8 cellular contexts compared by ENCODE assay signal in the genomic region with DNA sequence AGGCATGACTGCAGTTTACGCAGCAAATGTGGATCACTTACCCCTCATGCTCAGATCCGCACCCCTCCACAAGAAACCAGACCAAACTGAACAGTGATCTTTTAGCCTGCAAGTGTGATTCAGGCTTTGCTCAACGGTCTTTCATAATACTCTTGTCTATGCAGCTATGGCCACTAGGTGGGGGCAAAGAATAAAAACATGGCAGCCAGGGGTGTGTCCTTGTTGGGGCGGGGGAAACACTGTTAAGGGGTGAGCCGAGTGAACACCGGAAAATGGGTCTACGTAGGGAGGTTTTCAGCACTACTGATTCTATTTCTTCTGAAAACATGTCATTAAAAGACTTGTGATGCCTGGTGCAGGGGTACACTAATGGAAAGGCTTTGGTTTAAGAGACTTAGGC. TPM values are rescaled to one million over a fixed set of nuclear protein-coding genes. Genes with fewer than 3 reads are reported as not detected.
DNase-seq lines count a peak whose midpoint lies in the region; ATAC-seq, FAIRE-seq and TF ChIP-seq lines count a peak whose summit lies in the region.

No MANE protein-coding gene starts in this region.

- no peak overlapping the region for H3K56ac ChIP-seq in H1 (replicated peaks; ENCODE audit: insufficient read length, low read depth, low read length)

- no peak overlapping the region for H3K27ac ChIP-seq in H1 (ENCODE audit: low read depth, low read length)
- no peak overlapping the region for H3K27ac ChIP-seq in testis

- no peak overlapping the region for H2BK15ac ChIP-seq in H1 (ENCODE audit: low read length)

- peak; percentile 80 to 89 for TF ChIP-seq RAD21 in H1 (IDR thresholded peaks at IDR 0.05 in 1 of 2, conservative IDR thresholded peaks at IDR 0.05 in 1 of 2; ENCODE audit: low read depth in 2 of 2, low read length in 2 of 2)

- H2AFZ ChIP-seq in H1 (ENCODE audit: low read length), result peak overlapping the region; percentile 64; the same call in 1 of the 2 replicates

- peak; percentile 47 to 86 (median 75) for TF ChIP-seq CTCF in H1 (IDR thresholded peaks at IDR 0.05; ENCODE audit: control extremely low read depth in 1 of 3, insufficient read depth in 1 of 3, low read depth in 1 of 3, low read length in 3 of 3)
- TF ChIP-seq CTCF in testis (IDR thresholded peaks at IDR 0.05), result peak; percentile 19 to 45 (median 28)

- H2BK120ac ChIP-seq in H1 (replicated peaks; ENCODE audit: low read depth, low read length), result no peak overlapping the region

- no peaks in the 10 kb centered on the region for H3K79me2 ChIP-seq in H1 (ENCODE audit: control insufficient read depth in 1 of 2, insufficient read depth in 2 of 2, low read length in 2 of 2)

- H3K4me1 ChIP-seq in H1 (replicated peaks in 1 of 4; ENCODE audit: control insufficient read depth in 3 of 4, insufficient read depth in 4 of 4, low read length in 3 of 4) (peaks cover 0 to 7% (median 3%) of the 10 kb centered on the region in 4 experiments; a peak in 3 of 7 replicates), testis (no peaks in the 10 kb centered on the region)

- H3K4me2 ChIP-seq in H1 (ENCODE audit: insufficient read depth in 1 of 2, low read depth in 2 of 2, low read length in 2 of 2), result no peak overlapping the region

- no peak overlapping the region for H3K4ac ChIP-seq in H1 (replicated peaks; ENCODE audit: insufficient read length, low read depth, low read length)

- H3K27me3 ChIP-seq in H1 (replicated peaks in 1 of 4; ENCODE audit: control insufficient read depth in 3 of 4, extremely low read depth in 1 of 4, insufficient read depth in 3 of 4, low read length in 3 of 4), result no peaks in the 10 kb centered on the region
- no peaks in the 10 kb centered on the region for H3K27me3 ChIP-seq in testis

- H3K23me2 ChIP-seq in H1 (ENCODE audit: low read depth, low read length), result no peaks in the 10 kb centered on the region; the same call in none of the 2 replicates

- H3K18ac ChIP-seq in H1 (ENCODE audit: extremely low read depth, low read length), result no peak overlapping the region

- no peak overlapping the region for H3K14ac ChIP-seq in H1 (ENCODE audit: insufficient read length)

- DNase-seq in COR-L47 (lab: John Stamatoyannopoulos, UW) (peak; percentile 77), NCI-H2227 (lab: John Stamatoyannopoulos, UW; ENCODE audit: unreplicated experiment) (peak; percentile 81), H1 (ENCODE audit: low read depth in 1 of 2, low spot score in 2 of 2) (peak in 1 of 2 experiments; percentile 74), myocyte (ENCODE audit: low read depth) (peak; percentile 74), testis (peak; percentile 58)
- peak; percentile 16 to 17 for DNase-seq in activated CD4-positive, alpha-beta T cell treated with anti-CD3 and anti-CD28 coated beads, Interleukin-2, amount 50 U/mL, for 4 hours

- no peak overlapping the region for H4K91ac ChIP-seq in H1 (replicated peaks; ENCODE audit: insufficient read length, low read length)

- H2BK20ac ChIP-seq in H1 (ENCODE audit: low read length), result no peak overlapping the region

- no peaks in the 10 kb centered on the region for H3K79me1 ChIP-seq in H1 (ENCODE audit: low read depth, low read length)

- FAIRE-seq in H1 (lab: Jason Lieb, UNC), result peak; percentile 89

- no peaks in the 10 kb centered on the region for H4K20me1 ChIP-seq in H1 (replicated peaks in 1 of 2; ENCODE audit: control insufficient read depth in 1 of 2, insufficient read depth in 2 of 2, low read length in 2 of 2)

- peaks cover 4 to 8% of the 10 kb centered on the region in 2 experiments; a peak in 1 of 4 replicates for H3K9me3 ChIP-seq in H1 (ENCODE audit: insufficient read depth in 2 of 2, low read depth in 1 of 2, low read length in 1 of 2)
- H3K9me3 ChIP-seq in testis, result no peaks in the 10 kb centered on the region

- H4K8ac ChIP-seq in H1 (ENCODE audit: extremely low read depth, insufficient read depth, low read length), result no peak overlapping the region

- TF ChIP-seq POLR2A in H1 (IDR thresholded peaks at IDR 0.05; ENCODE audit: control extremely low read depth in 1 of 2, low read depth in 2 of 2, low read length in 2 of 2) (no peak), testis (IDR thresholded peaks at IDR 0.05) (no peak)

- H4K5ac ChIP-seq in H1 (ENCODE audit: insufficient read length, low read depth, low read length), result no peak overlapping the region

- ATAC-seq in GM19351 (IDR thresholded peaks at IDR 0.05; ENCODE audit: unreplicated experiment) (peak; percentile 99), HG03342 (IDR thresholded peaks at IDR 0.05; ENCODE audit: unreplicated experiment) (peak; percentile 97)

- H2BK5ac ChIP-seq in H1 (ENCODE audit: low read depth, low read length), result no peak overlapping the region

- H3K23ac ChIP-seq in H1 (ENCODE audit: insufficient read length), result no peak overlapping the region

- no peak for TF ChIP-seq EP300 in H1 (IDR thresholded peaks at IDR 0.05; ENCODE audit: borderline replicate concordance in 1 of 2, low read depth in 2 of 2, low read length in 2 of 2)

- H3K9ac ChIP-seq in H1 (replicated peaks in 1 of 4; ENCODE audit: extremely low read depth in 1 of 4, low read depth in 3 of 4, low read length in 3 of 4), result no peak overlapping the region

- CTCF ChIA-PET in H1 (lab: Charles Lee; ENCODE audit: partially characterized antibody), result interaction anchor here (0.8 to 2.9 kb wide), 28 partner anchors 9 to 623 kb away, joined by 3 to 29 read pairs (median 4); no protein-coding TSS in a partner anchor

- POLR2A ChIA-PET in H1 (lab: Charles Lee; ENCODE audit: partially characterized antibody), result no interaction called here

- H2BK12ac ChIP-seq in H1 (ENCODE audit: low read depth, low read length), result no peak overlapping the region

- WGBS in H1 (ENCODE audit: extremely low coverage in 1 of 2, insufficient coverage in 1 of 2, insufficient read length in 1 of 2, insufficient replicate concordance in 2 of 2, low coverage in 1 of 2, low lambda C conversion rate in 2 of 2, missing lambda C conversion rate in 1 of 2), 2 experiments, result 47% methylated on average over 7 of the region's 7 CpGs; no CpG with 5 or more reads in 1 of the 2 experiments
- WGBS in testis, 2 donors, result 37 to 41% methylated on average over 7 of the region's 7 CpGs

- H3K4me3 ChIP-seq in H1 (ENCODE audit: extremely low read depth in 1 of 4, insufficient read depth in 2 of 4, low read depth in 3 of 4, low read length in 4 of 4) (no peak overlapping the region), testis (no peak overlapping the region)

- H2AK5ac ChIP-seq in H1 (ENCODE audit: low read depth, low read length), result no peak overlapping the region

- H3K36me3 ChIP-seq in H1 (ENCODE audit: control insufficient read depth in 2 of 4, insufficient read depth in 4 of 4, low read length in 3 of 4), result no peaks in the 10 kb centered on the region
- no peaks in the 10 kb centered on the region for H3K36me3 ChIP-seq in testis (ENCODE audit: low read depth, missing control alignments)

- intact Hi-C loops in testis (cut with DNase I; ENCODE audit: low total_unique reads), result no loop called here

TF ChIP-seq in H1, 55 proteins besides CTCF, POLR2A, EP300 and RAD21:
- TF ChIP-seq SP1 (IDR thresholded peaks at IDR 0.05; ENCODE audit: low read depth, low read length) (no peak), CEBPB (IDR thresholded peaks at IDR 0.05; ENCODE audit: low read depth, low read length) (peak; percentile 32; the same call in 1 of the 2 replicates), CREB1 (IDR thresholded peaks at IDR 0.05) (0 out of 2 replicates have a peak, but pooled peaks have one; percentile 18), YY1 (IDR thresholded peaks at IDR 0.05; ENCODE audit: low read depth, low read length) (peak; percentile 94), MAFK (IDR thresholded peaks at IDR 0.05; ENCODE audit: low read depth, low read length) (no peak)
- TF ChIP-seq, protein P1, sequence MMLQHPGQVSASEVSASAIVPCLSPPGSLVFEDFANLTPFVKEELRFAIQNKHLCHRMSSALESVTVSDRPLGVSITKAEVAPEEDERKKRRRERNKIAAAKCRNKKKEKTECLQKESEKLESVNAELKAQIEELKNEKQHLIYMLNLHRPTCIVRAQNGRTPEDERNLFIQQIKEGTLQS (IDR thresholded peaks at IDR 0.05; ENCODE audit: insufficient read depth, low read depth, low read length), result 0 out of 2 replicates have a peak, but pooled peaks have one; percentile 5
TF ChIP-seq in H1: peak in this region for 4.

RNA-seq across cellular contexts. Expression of gene GPR151, which starts 49.8 kb away (rescaled TPM):
- not detected in 2 replicates for total RNA-seq in H1 (2021; fragmentation: NEBNext Ultra II Directional; extraction: Animal tissue kit (Norgen Biotek cat#: 25700))
- polyA plus RNA-seq in H1 (2011; rRNA removed), result 0.03 TPM in 1 of 2 replicates, not detected in the other
- polyA plus RNA-seq in H1 (2011; cell fraction: cytosol; rRNA removed), result not detected
- not detected for polyA plus RNA-seq in H1 (2011; cell fraction: nucleus; rRNA removed)
- polyA plus RNA-seq in H1 (2012, experiment 1 of 2), result not detected in 4 replicates
- polyA plus RNA-seq in H1 (2012, experiment 2 of 2), result not detected
- polyA plus RNA-seq in H1 (2013, experiment 1 of 2), result not detected
- polyA plus RNA-seq in H1 (2013, experiment 2 of 2), result not detected
- 0.10 and 0.28 TPM in 2 replicates for polyA minus RNA-seq in H1 (2011; rRNA and poly(A)+ RNA removed)
- polyA minus RNA-seq in H1 (2011; cell fraction: cytosol; rRNA and poly(A)+ RNA removed), result not detected
- not detected for polyA minus RNA-seq in H1 (2011; cell fraction: nucleus; rRNA and poly(A)+ RNA removed)
- not detected in 2 replicates for total RNA-seq in myocyte
- not detected for polyA plus RNA-seq in myocyte (2012)
- not detected for total RNA-seq in testis
- not detected for polyA plus RNA-seq in testis (ENCODE audit: insufficient read depth, low read depth, low replicate concordance)
